ENCODE assay signal across 9 cellular contexts in genomic region chr7:29946428-29947186, GRCh38. TPM values are rescaled to one million over a fixed set of nuclear protein-coding genes. Genes with fewer than 3 reads are reported as not detected.
DNase-seq lines count a peak whose midpoint lies in the region; ATAC-seq, FAIRE-seq and TF ChIP-seq lines count a peak whose summit lies in the region.
"Had no signal": no experiment of that assay in that cellular context is flagged by ENCODE, and none has a peak within 500 bp of the region (broad histone marks: within the 10 kb centered on the region; RNA-seq: fewer than 3 reads in every experiment).

No MANE protein-coding gene starts in this region.

- no peaks in the 10 kb centered on the region for H3K4me1 ChIP-seq in HAP-1
- peaks cover 13% of the 10 kb centered on the region for H3K4me1 ChIP-seq in keratinocyte (ENCODE audit: control insufficient read depth, extremely low read depth, insufficient read depth, low read length)
- no peaks in the 10 kb centered on the region for H3K4me1 ChIP-seq in CD8-positive, alpha-beta T cell (ENCODE audit: insufficient read depth, low read length)

- H3K79me2 ChIP-seq in keratinocyte (ENCODE audit: control insufficient read depth, insufficient read depth, low read length): no peaks in the 10 kb centered on the region

- no peaks in the 10 kb centered on the region for H3K27me3 Mint-ChIP-seq in CD8-positive, alpha-beta T cell (ENCODE audit: low read depth)

- H3K4me3 Mint-ChIP-seq in CD8-positive, alpha-beta T cell: no peak overlapping the region

- H3K27ac Mint-ChIP-seq in CD8-positive, alpha-beta T cell: no peak overlapping the region

- no peak overlapping the region for H3K27ac ChIP-seq in keratinocyte (ENCODE audit: control insufficient read depth, insufficient read depth, low read length)
- no peak overlapping the region for H3K27ac ChIP-seq in CD8-positive, alpha-beta T cell (ENCODE audit: low read depth, low read length)
- H3K27ac ChIP-seq: KMS-11 had no signal

- H3K9me3 ChIP-seq in HAP-1: no peaks in the 10 kb centered on the region
- H3K9me3 ChIP-seq in keratinocyte (ENCODE audit: control insufficient read depth, low read depth, low read length): no peaks in the 10 kb centered on the region
- H3K9me3 ChIP-seq in CD8-positive, alpha-beta T cell (ENCODE audit: low read length): no peaks in the 10 kb centered on the region

- dilution Hi-C loops in keratinocyte (cut with MboI; ENCODE audit: extremely low pct_ligation_motif_present, low sequenced_read_pairs): no loop called here

- CTCF ChIA-PET in CD8-positive, alpha-beta T cell (lab: Charles Lee): interaction anchor here (1.4 kb wide), 1 partner anchor 115 kb away, joined by 8 read pairs; no protein-coding TSS in a partner anchor

- H3K36me3 Mint-ChIP-seq in CD8-positive, alpha-beta T cell: peaks cover 32% of the 10 kb centered on the region

- peaks cover 2% of the 10 kb centered on the region for H3K9me1 ChIP-seq in keratinocyte (ENCODE audit: control insufficient read depth, extremely low read depth, insufficient read depth, low read length)

- no peaks in the 10 kb centered on the region for H3K27me3 ChIP-seq in HAP-1 (ENCODE audit: low read depth)
- H3K27me3 ChIP-seq in keratinocyte (ENCODE audit: control insufficient read depth, extremely low read depth, insufficient read depth, low read length): no peaks in the 10 kb centered on the region
- no peaks in the 10 kb centered on the region for H3K27me3 ChIP-seq in CD8-positive, alpha-beta T cell (ENCODE audit: insufficient read depth, low read length)

- H3K9ac ChIP-seq in keratinocyte (ENCODE audit: control insufficient read depth, extremely low read depth, insufficient read depth, low read length): no peak overlapping the region
- H3K9ac ChIP-seq: KMS-11 had no signal

- FAIRE-seq in keratinocyte (lab: Jason Lieb, UNC): no peak

- TF ChIP-seq POLR2A in GM18505 (IDR thresholded peaks at IDR 0.05; ENCODE audit: borderline replicate concordance, extremely low read depth, insufficient read depth, insufficient read length): no peak

- no peak overlapping the region for H2AFZ ChIP-seq in keratinocyte (ENCODE audit: control insufficient read depth, low read length)

- no peaks in the 10 kb centered on the region for H3K4me1 Mint-ChIP-seq in CD8-positive, alpha-beta T cell (ENCODE audit: low read depth)

- DNase-seq in ACHN: peak; percentile 60
- DNase-seq in HAP-1 (ENCODE audit: low spot score in 2 of 2): peak; percentile 37 to 64
- peak; percentile 33 for DNase-seq in amniotic epithelial cell (ENCODE audit: low read depth)
- no peak for DNase-seq in keratinocyte (ENCODE audit: low read depth, low spot score)
- no peak for DNase-seq in stimulated activated CD4-positive, alpha-beta T cell treated with anti-CD3 and anti-CD28 coated beads, Interleukin-2, amount 100 ng/mL, for 24 hours
- no peak for DNase-seq in CD8-positive, alpha-beta T cell
- no peak for DNase-seq in MV-4-11 (lab: John Stamatoyannopoulos, UW)

- no peak for ATAC-seq in GM18505 (IDR thresholded peaks at IDR 0.05; ENCODE audit: unreplicated experiment)
- no peak for ATAC-seq in CD8-positive, alpha-beta T cell

- H3K36me3 ChIP-seq in HAP-1 (replicated peaks) (peaks cover 79% of the 10 kb centered on the region), keratinocyte (ENCODE audit: control insufficient read depth in 2 of 2, extremely low read depth in 1 of 2, insufficient read depth in 2 of 2, low read length in 2 of 2) (peaks cover 12 to 37% of the 10 kb centered on the region in 2 experiments)
- no peaks in the 10 kb centered on the region for H3K36me3 ChIP-seq in CD8-positive, alpha-beta T cell (ENCODE audit: insufficient read depth, low read length)

- intact Hi-C loops in CD8-positive, alpha-beta T cell (cut with DNase I, micrococcal nuclease): loop anchor here in 1 of 2 experiments (5.0 kb wide), 1 partner anchor 286 kb away; no protein-coding TSS in a partner anchor

- H3K4me3 ChIP-seq in HAP-1 (no peak overlapping the region), keratinocyte (ENCODE audit: control insufficient read depth in 2 of 3, extremely low read depth in 1 of 3, insufficient read depth in 2 of 3, low read depth in 1 of 3, low read length in 3 of 3) (no peak overlapping the region)
- no peak overlapping the region for H3K4me3 ChIP-seq in CD8-positive, alpha-beta T cell (ENCODE audit: low read depth, low read length)

- POLR2A ChIA-PET in CD8-positive, alpha-beta T cell (lab: Charles Lee): no interaction called here

- no peak overlapping the region for H3K4me2 ChIP-seq in keratinocyte (ENCODE audit: control insufficient read depth, extremely low read depth, insufficient read depth, low read depth, low read length)
- H3K4me2 ChIP-seq: KMS-11 had no signal

- H4K20me1 ChIP-seq in keratinocyte (ENCODE audit: control insufficient read depth, extremely low read depth, insufficient read depth, low read length): no peaks in the 10 kb centered on the region

- in situ Hi-C loops in ACHN (cut with HindIII; ENCODE audit: low pct_ligation_motif_present, low pct_unique_long_range_greater_than_20kb, low sequenced_read_pairs): no loop called here
- in situ Hi-C loops in HAP-1 (cut with MboI; ENCODE audit: low sequenced_read_pairs): no loop called here

- H3K9me3 Mint-ChIP-seq in CD8-positive, alpha-beta T cell: no peaks in the 10 kb centered on the region

- peak; percentile 26 to 61 (median 41) for TF ChIP-seq CTCF in keratinocyte (optimal IDR thresholded peaks at IDR 0.05 in 1 of 3, IDR thresholded peaks at IDR 0.05 in 1 of 3, conservative IDR thresholded peaks at IDR 0.05 in 1 of 3; ENCODE audit: extremely low read depth in 1 of 3, insufficient read depth in 2 of 3, low read length in 3 of 3)
- TF ChIP-seq CTCF in CD8-positive, alpha-beta T cell (IDR thresholded peaks at IDR 0.05): no peak

RNA-seq across cellular contexts. Expression of gene SCRN1, which starts 43.0 kb away (rescaled TPM):
- polyA plus RNA-seq in keratinocyte: 46.0 to 58.2 TPM (median 52.3 TPM) in 3 replicates
- polyA plus RNA-seq in keratinocyte (2011; ENCODE audit: low read depth): 9.3 TPM
- 45.2 and 58.7 TPM in 2 replicates for polyA plus RNA-seq in keratinocyte (2011; cell fraction: cytosol; rRNA removed)
- polyA plus RNA-seq in keratinocyte (2011; cell fraction: nucleus; rRNA removed): 43.3 and 44.2 TPM in 2 replicates
- 13.3 and 53.9 TPM in 2 replicates for polyA plus RNA-seq in keratinocyte (2012; ENCODE audit: low replicate concordance)
- polyA minus RNA-seq in keratinocyte: 41.5 to 78.1 TPM (median 63.6 TPM) in 3 replicates
- 54.3 TPM for polyA minus RNA-seq in keratinocyte (2011; cell fraction: cytosol; rRNA and poly(A)+ RNA removed)
- 30.2 and 54.1 TPM in 2 replicates for polyA minus RNA-seq in keratinocyte (2011; cell fraction: nucleus; rRNA and poly(A)+ RNA removed)
- total RNA-seq in CD8-positive, alpha-beta T cell: 1 to 10 TPM; 5.7 to 6.8 TPM

Comparison
In these comparisons a context has a peak if more than half of its experiments do, and no peak if none do; other contexts are left out.
1. DNase-seq: peak in ACHN (single experiment), HAP-1 (2 of 2) and amniotic epithelial cell (single experiment); none in keratinocyte (single experiment), stimulated activated CD4-positive, alpha-beta T cell treated with anti-CD3 and anti-CD28 coated beads, Interleukin-2, amount 100 ng/mL, for 24 hours (0 of 2), CD8-positive, alpha-beta T cell (0 of 7) and MV-4-11 (single experiment).